26 cellular contexts compared by ENCODE assay signal in the genomic region with DNA sequence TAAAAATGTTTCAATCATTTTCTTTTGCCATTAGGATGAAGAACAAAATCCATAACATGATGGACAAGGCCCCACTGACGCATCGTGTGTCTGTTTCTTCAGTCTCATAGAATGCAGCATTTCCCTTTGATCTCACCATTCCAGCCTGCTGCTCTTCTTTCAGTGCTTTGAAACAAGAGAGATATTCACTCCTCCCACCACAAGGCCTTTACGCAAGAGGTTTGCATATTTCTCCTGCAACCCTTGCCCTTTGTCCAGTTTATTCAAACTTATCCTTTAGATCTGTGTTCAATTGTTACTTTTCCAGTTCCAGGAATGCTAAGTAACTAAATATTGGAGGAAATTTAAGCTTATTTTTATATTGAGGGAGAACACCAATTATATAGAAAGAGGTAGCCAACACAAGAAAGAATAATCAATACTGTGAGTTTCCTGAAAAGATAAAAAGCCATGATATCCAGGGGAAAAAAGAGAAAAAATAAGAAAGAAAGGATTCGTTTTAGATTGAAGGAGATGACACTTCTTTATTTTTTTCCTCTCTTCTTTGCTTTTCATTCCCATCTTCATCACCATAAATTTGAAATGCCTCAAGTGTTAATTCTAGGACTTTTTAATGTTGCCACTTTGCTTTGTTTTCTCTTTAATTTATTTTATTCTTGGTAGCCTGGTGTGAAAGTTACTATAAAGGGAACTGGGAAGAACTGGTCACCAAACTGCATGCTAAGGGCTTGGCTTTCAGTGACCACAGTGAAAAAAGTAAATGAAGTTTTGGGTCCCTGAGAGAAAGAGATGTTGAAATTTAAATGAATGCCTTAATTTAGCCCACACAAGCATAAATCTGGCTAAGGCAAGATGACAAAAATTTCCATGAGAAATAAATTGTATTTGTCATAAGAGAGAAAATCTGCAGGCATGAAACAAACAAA.
A peak's percentile ranks its signal among the peaks of the same experiment; 100 is the strongest.
DNase-seq lines count a peak whose midpoint lies in the region; FAIRE-seq and TF ChIP-seq lines count a peak whose summit lies in the region.
"Had no signal": no experiment of that assay in that cellular context is flagged by ENCODE, and none has a peak within 500 bp of the region (broad histone marks: within the 10 kb centered on the region; RNA-seq: fewer than 3 reads in every experiment).

No MANE protein-coding gene starts in this region.

- H3K9me3 Mint-ChIP-seq in MCF 10A (ENCODE audit: unreplicated experiment) (no peaks in the 10 kb centered on the region), mesothelial cell of epicardium (peaks cover 22% of the 10 kb centered on the region), type B pancreatic cell (no peaks in the 10 kb centered on the region)
- H3K9me3 Mint-ChIP-seq: brain had no signal

- H3K27me3 ChIP-seq in breast epithelium, result no peaks in the 10 kb centered on the region
- H3K27me3 ChIP-seq: vagina had no signal

- H3K27ac ChIP-seq in breast epithelium, result no peak overlapping the region
- H3K27ac ChIP-seq: vagina, VCaP had no signal

- TF ChIP-seq CTCF in MCF 10A (IDR thresholded peaks at IDR 0.05; ENCODE audit: unreplicated experiment), result no peak
- no peak for TF ChIP-seq CTCF in breast epithelium (IDR thresholded peaks at IDR 0.05)
- no peak for TF ChIP-seq CTCF in mesothelial cell of epicardium (IDR thresholded peaks at IDR 0.05; ENCODE audit: unreplicated experiment)
- no peak for TF ChIP-seq CTCF in type B pancreatic cell (conservative IDR thresholded peaks at IDR 0.05)

- peaks cover 29% of the 10 kb centered on the region for H3K4me1 Mint-ChIP-seq in MCF 10A (ENCODE audit: insufficient read depth, unreplicated experiment)
- H3K4me1 Mint-ChIP-seq in mesothelial cell of epicardium, result peaks cover 28% of the 10 kb centered on the region
- H3K4me1 Mint-ChIP-seq in type B pancreatic cell (ENCODE audit: unreplicated experiment), result peaks cover 9% of the 10 kb centered on the region
- H3K4me1 Mint-ChIP-seq: activated naive CD8-positive, alpha-beta T cell treated with anti-CD3 and anti-CD28 coated beads, Interleukin-2, amount 50 U/mL, for 24 hours; T-helper 17 cell had no signal

- intact Hi-C loops in MCF 10A (cut with micrococcal nuclease) (no loop called here), breast epithelium (cut with DNase I; ENCODE audit: low total_unique reads) (loop anchor here (5.0 kb wide), 1 partner anchor 952 kb away; no protein-coding TSS in a partner anchor)

- TF ChIP-seq POLR2A in breast epithelium (IDR thresholded peaks at IDR 0.05), result no peak

- H3K36me3 ChIP-seq in breast epithelium, result no peaks in the 10 kb centered on the region
- H3K36me3 ChIP-seq: vagina had no signal

- H3K27ac Mint-ChIP-seq in MCF 10A (ENCODE audit: low read depth, unreplicated experiment), result peak overlapping the region; percentile 52
- peak overlapping the region; percentile 67 for H3K27ac Mint-ChIP-seq in mesothelial cell of epicardium
- H3K27ac Mint-ChIP-seq in type B pancreatic cell, result peak overlapping the region; percentile 12
- H3K27ac Mint-ChIP-seq: activated naive CD8-positive, alpha-beta T cell treated with anti-CD3 and anti-CD28 coated beads, Interleukin-2, amount 50 U/mL, for 24 hours; HFFc6; T-helper 17 cell had no signal

- no peak for FAIRE-seq in GM19239 (lab: Jason Lieb, UNC)
- FAIRE-seq: colon, keratinocyte had no signal

- POLR2A ChIA-PET in MCF 10A (lab: Yijun Ruan, JAX), result interaction anchor here (0.6 kb wide), 1 partner anchor 989 kb away, joined by 3 read pairs; no protein-coding TSS in a partner anchor

- no peaks in the 10 kb centered on the region for H3K4me1 ChIP-seq in breast epithelium
- H3K4me1 ChIP-seq: vagina had no signal

- no peak for DNase-seq in MCF 10A (ENCODE audit: unreplicated experiment)
- no peak for DNase-seq in breast epithelium (ENCODE audit: low spot score in 2 of 2)
- peak; percentile 16 for DNase-seq in iPS-NIHi11 (ENCODE audit: low spot score)
- no peak for DNase-seq in mesothelial cell of epicardium (ENCODE audit: low spot score in 2 of 2, unreplicated experiment in 2 of 2)
- no peak for DNase-seq in type B pancreatic cell (ENCODE audit: extremely low spot score, unreplicated experiment)
- DNase-seq in GF-D8 (lab: John Stamatoyannopoulos, UW), result no peak
- no peak for DNase-seq in GM19239 (ENCODE audit: insufficient read length, low spot score)
- DNase-seq in NCI-H146 (lab: John Stamatoyannopoulos, UW), result no peak
- DNase-seq: 8988T; activated CD4-positive, alpha-beta T cell treated with anti-CD3 and anti-CD28 coated beads, Interleukin-2, amount 50 U/mL, for 1 hour; activated effector memory CD4-positive, alpha-beta T cell treated with anti-CD3 and anti-CD28 coated beads, Interleukin-2, amount 50 U/mL, for 16 hours; activated naive CD8-positive, alpha-beta T cell treated with anti-CD3 and anti-CD28 coated beads, Interleukin-2, amount 50 U/mL, for 24 hours; HFFc6; KBM-7; NCI-H187; NCI-H2227 treated with DMSO at 0.1 percent for 48 hours; NCI-H774; PC-3; SHP77; substantia nigra; T-helper 17 cell had no signal

- no TSS peak for BruUV-seq in MCF 10A (replicated peaks; lab: Mats Ljungman, UMichigan)

- CTCF ChIA-PET in MCF 10A (lab: Yijun Ruan, JAX), result no interaction called here

- H3K9me3 ChIP-seq in breast epithelium, result no peaks in the 10 kb centered on the region
- H3K9me3 ChIP-seq: vagina had no signal

- H3K4me3 Mint-ChIP-seq in MCF 10A (ENCODE audit: unreplicated experiment) (peak overlapping the region; percentile 24), mesothelial cell of epicardium (no peak overlapping the region), type B pancreatic cell (no peak overlapping the region)
- H3K4me3 Mint-ChIP-seq: activated naive CD8-positive, alpha-beta T cell treated with anti-CD3 and anti-CD28 coated beads, Interleukin-2, amount 50 U/mL, for 24 hours; brain; HFFc6; T-helper 17 cell had no signal

- no peaks in the 10 kb centered on the region for H3K27me3 Mint-ChIP-seq in MCF 10A (ENCODE audit: insufficient read depth, unreplicated experiment)
- no peaks in the 10 kb centered on the region for H3K27me3 Mint-ChIP-seq in mesothelial cell of epicardium (ENCODE audit: low read depth)
- no peaks in the 10 kb centered on the region for H3K27me3 Mint-ChIP-seq in type B pancreatic cell
- H3K27me3 Mint-ChIP-seq: activated naive CD8-positive, alpha-beta T cell treated with anti-CD3 and anti-CD28 coated beads, Interleukin-2, amount 50 U/mL, for 24 hours; brain; T-helper 17 cell had no signal

- no peak overlapping the region for H3K4me3 ChIP-seq in breast epithelium
- H3K4me3 ChIP-seq: vagina had no signal

- no peaks in the 10 kb centered on the region for H3K36me3 Mint-ChIP-seq in MCF 10A (ENCODE audit: insufficient read depth, unreplicated experiment)
- peaks cover 1% of the 10 kb centered on the region for H3K36me3 Mint-ChIP-seq in mesothelial cell of epicardium
- no peaks in the 10 kb centered on the region for H3K36me3 Mint-ChIP-seq in type B pancreatic cell
- H3K36me3 Mint-ChIP-seq: brain had no signal

Comparison
In these comparisons a context has a peak if more than half of its experiments do, and no peak if none do; other contexts are left out.
1. H3K27ac Mint-ChIP-seq: peak in every context shown above with its lines; median percentile 67 in mesothelial cell of epicardium; 52 in MCF 10A; 12 in type B pancreatic cell.